Comparison of ENCODE assay signal across 1 cellular context in the genomic region with DNA sequence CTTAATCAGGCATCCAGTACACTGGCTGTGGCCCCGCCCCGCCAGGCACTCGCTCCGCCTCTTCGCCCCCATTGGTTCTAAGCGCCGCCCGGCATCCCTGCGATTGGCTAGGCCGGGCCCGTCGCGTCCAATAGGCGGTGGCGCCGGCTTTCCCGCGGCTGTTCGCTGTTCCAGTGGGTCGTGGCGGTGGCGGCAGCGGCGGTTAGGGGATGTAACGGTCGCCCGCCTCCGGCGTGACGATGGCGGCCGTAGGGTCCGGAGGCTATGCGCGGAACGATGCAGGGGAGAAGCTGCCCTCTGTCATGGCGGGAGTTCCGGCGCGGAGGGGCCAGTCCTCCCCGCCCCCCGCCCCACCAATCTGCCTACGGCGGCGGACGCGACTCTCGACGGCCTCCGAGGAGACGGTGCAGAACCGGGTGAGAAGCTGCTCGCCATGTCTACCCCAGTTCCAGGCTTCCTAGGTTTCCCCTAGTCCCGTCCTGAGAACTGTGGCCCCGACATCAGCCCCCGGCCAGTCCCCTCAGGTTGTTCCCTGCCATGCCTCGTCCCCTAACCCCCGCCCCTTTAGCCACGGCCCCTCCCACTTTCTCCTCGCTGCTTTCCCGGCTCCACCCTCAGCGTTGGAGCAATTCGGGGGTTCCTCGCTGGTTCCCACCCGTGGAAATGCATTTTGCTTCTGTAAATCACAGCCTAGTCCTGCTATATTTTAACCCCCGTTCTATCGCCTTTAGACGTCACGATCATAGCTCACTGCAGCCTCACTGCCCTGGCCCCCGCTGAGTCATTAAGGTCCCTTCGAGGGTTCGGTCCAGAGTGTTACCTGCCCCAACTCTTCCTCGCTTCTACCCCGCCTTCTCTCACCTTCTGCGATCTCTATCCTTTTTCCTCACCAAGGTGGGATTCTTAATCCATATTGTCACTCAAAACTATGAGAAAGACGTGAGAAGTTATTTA.
TF ChIP-seq lines count a peak whose summit lies in the region.

A gene (plus strand): TSS at position 165 of the 954 bp plus-strand sequence. CDS start 75 bp downstream, at position 240.

TF ChIP-seq in K562, 482 proteins besides CTCF, POLR2A, EP300 and RAD21 (continued from another document and continues in another):
- TF ChIP-seq HDAC3 (IDR thresholded peaks at IDR 0.05; ENCODE audit: borderline replicate concordance, partially characterized antibody) (no peak), ZNF217 (CRISPR knock-in tag; IDR thresholded peaks at IDR 0.05) (no peak), FOXJ2 (tag; IDR thresholded peaks at IDR 0.05) (no peak; the same call in 1 of the 2 replicates), ZNF668 (CRISPR knock-in tag; IDR thresholded peaks at IDR 0.05) (no peak), MAFF (IDR thresholded peaks at IDR 0.05; ENCODE audit: low read length) (no peak; the same call in 1 of the 2 replicates), ZBTB7A (IDR thresholded peaks at IDR 0.05; ENCODE audit: borderline replicate concordance, control insufficient read depth, low read depth, low read length) (no peak; the same call in 1 of the 2 replicates), ZNF79 (CRISPR knock-in tag; IDR thresholded peaks at IDR 0.05; ENCODE audit: low read depth) (no peak), MIER1 (IDR thresholded peaks at IDR 0.05; ENCODE audit: low read depth) (no peak), POLR3A (IDR thresholded peaks at IDR 0.05; ENCODE audit: borderline replicate concordance, extremely low read depth, insufficient read depth, insufficient read length) (no peak), KLF6 (CRISPR knock-in tag; IDR thresholded peaks at IDR 0.05; ENCODE audit: borderline replicate concordance) (no peak), ZNF830 (CRISPR knock-in tag; IDR thresholded peaks at IDR 0.05) (no peak), YBX1 (IDR thresholded peaks at IDR 0.05) (no peak), FOSL1 (tag; conservative IDR thresholded peaks at IDR 0.05) (no peak), ZNF431 (CRISPR knock-in tag; IDR thresholded peaks at IDR 0.05) (no peak), TEAD2 (tag; IDR thresholded peaks at IDR 0.05) (no peak), ZNF263 (CRISPR knock-in tag; IDR thresholded peaks at IDR 0.05; ENCODE audit: borderline replicate concordance) (no peak), TRIM28 (IDR thresholded peaks at IDR 0.05) (no peak), SP1 (CRISPR knock-in tag; IDR thresholded peaks at IDR 0.05) (no peak; the same call in 1 of the 2 replicates), ZNF586 (CRISPR knock-in tag; conservative IDR thresholded peaks at IDR 0.05) (no peak), SMARCA5 (IDR thresholded peaks at IDR 0.05) (no peak), POU5F1 (IDR thresholded peaks at IDR 0.05; ENCODE audit: borderline replicate concordance, low read depth, low read length, partially characterized antibody) (no peak), KLF16 (IDR thresholded peaks at IDR 0.05) (no peak), NRF1 (conservative IDR thresholded peaks at IDR 0.05 in 1 of 2, IDR thresholded peaks at IDR 0.05 in 1 of 2) (no peak), MCM7 (IDR thresholded peaks at IDR 0.05) (no peak), XRCC3 (IDR thresholded peaks at IDR 0.05) (no peak), SIN3A (IDR thresholded peaks at IDR 0.05; ENCODE audit: borderline replicate concordance in 2 of 2, control insufficient read depth in 1 of 2, low read depth in 2 of 2, low read length in 2 of 2) (no peak; a peak in 1 of 4 replicates), SIN3B (IDR thresholded peaks at IDR 0.05; ENCODE audit: low read depth) (peak; percentile 71), WHSC1 (IDR thresholded peaks at IDR 0.05; ENCODE audit: low read length) (no peak), COPS2 (conservative IDR thresholded peaks at IDR 0.05) (no peak), ZNF75A (CRISPR knock-in tag; IDR thresholded peaks at IDR 0.05) (no peak), ZNF282 (CRISPR knock-in tag; IDR thresholded peaks at IDR 0.05) (no peak), LARP7 (IDR thresholded peaks at IDR 0.05) (no peak), HDGF (IDR thresholded peaks at IDR 0.05) (no peak), ZNF57 (CRISPR knock-in tag; IDR thresholded peaks at IDR 0.05) (no peak), ZNF780A (CRISPR knock-in tag; IDR thresholded peaks at IDR 0.05) (no peak), KAT8 (IDR thresholded peaks at IDR 0.05; ENCODE audit: low read depth) (no peak), POLR2G (IDR thresholded peaks at IDR 0.05; ENCODE audit: low read depth, low read length) (peak; percentile 94)
- TF ChIP-seq, protein P1, sequence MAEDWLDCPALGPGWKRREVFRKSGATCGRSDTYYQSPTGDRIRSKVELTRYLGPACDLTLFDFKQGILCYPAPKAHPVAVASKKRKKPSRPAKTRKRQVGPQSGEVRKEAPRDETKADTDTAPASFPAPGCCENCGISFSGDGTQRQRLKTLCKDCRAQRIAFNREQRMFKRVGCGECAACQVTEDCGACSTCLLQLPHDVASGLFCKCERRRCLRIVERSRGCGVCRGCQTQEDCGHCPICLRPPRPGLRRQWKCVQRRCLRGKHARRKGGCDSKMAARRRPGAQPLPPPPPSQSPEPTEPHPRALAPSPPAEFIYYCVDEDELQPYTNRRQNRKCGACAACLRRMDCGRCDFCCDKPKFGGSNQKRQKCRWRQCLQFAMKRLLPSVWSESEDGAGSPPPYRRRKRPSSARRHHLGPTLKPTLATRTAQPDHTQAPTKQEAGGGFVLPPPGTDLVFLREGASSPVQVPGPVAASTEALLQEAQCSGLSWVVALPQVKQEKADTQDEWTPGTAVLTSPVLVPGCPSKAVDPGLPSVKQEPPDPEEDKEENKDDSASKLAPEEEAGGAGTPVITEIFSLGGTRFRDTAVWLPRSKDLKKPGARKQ (CRISPR knock-in tag; IDR thresholded peaks at IDR 0.05), result no peak
- TF ChIP-seq, protein P2, sequence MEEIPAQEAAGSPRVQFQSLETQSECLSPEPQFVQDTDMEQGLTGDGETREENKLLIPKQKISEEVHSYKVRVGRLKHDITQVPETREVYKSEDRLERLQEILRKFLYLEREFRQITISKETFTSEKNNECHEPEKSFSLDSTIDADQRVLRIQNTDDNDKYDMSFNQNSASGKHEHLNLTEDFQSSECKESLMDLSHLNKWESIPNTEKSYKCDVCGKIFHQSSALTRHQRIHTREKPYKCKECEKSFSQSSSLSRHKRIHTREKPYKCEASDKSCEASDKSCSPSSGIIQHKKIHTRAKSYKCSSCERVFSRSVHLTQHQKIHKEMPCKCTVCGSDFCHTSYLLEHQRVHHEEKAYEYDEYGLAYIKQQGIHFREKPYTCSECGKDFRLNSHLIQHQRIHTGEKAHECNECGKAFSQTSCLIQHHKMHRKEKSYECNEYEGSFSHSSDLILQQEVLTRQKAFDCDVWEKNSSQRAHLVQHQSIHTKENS (CRISPR knock-in tag; IDR thresholded peaks at IDR 0.05), result no peak
- TF ChIP-seq, protein P3, sequence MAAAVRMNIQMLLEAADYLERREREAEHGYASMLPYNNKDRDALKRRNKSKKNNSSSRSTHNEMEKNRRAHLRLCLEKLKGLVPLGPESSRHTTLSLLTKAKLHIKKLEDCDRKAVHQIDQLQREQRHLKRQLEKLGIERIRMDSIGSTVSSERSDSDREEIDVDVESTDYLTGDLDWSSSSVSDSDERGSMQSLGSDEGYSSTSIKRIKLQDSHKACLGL (CRISPR knock-in tag; IDR thresholded peaks at IDR 0.05; ENCODE audit: borderline replicate concordance, poor library complexity, severe bottlenecking), result no peak
- TF ChIP-seq, protein P4, sequence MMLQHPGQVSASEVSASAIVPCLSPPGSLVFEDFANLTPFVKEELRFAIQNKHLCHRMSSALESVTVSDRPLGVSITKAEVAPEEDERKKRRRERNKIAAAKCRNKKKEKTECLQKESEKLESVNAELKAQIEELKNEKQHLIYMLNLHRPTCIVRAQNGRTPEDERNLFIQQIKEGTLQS (IDR thresholded peaks at IDR 0.05), result no peak
- TF ChIP-seq, protein P4 (CRISPR knock-in tag; conservative IDR thresholded peaks at IDR 0.05), result no peak; the same call in 1 of the 2 replicates
- TF ChIP-seq, protein P5, sequence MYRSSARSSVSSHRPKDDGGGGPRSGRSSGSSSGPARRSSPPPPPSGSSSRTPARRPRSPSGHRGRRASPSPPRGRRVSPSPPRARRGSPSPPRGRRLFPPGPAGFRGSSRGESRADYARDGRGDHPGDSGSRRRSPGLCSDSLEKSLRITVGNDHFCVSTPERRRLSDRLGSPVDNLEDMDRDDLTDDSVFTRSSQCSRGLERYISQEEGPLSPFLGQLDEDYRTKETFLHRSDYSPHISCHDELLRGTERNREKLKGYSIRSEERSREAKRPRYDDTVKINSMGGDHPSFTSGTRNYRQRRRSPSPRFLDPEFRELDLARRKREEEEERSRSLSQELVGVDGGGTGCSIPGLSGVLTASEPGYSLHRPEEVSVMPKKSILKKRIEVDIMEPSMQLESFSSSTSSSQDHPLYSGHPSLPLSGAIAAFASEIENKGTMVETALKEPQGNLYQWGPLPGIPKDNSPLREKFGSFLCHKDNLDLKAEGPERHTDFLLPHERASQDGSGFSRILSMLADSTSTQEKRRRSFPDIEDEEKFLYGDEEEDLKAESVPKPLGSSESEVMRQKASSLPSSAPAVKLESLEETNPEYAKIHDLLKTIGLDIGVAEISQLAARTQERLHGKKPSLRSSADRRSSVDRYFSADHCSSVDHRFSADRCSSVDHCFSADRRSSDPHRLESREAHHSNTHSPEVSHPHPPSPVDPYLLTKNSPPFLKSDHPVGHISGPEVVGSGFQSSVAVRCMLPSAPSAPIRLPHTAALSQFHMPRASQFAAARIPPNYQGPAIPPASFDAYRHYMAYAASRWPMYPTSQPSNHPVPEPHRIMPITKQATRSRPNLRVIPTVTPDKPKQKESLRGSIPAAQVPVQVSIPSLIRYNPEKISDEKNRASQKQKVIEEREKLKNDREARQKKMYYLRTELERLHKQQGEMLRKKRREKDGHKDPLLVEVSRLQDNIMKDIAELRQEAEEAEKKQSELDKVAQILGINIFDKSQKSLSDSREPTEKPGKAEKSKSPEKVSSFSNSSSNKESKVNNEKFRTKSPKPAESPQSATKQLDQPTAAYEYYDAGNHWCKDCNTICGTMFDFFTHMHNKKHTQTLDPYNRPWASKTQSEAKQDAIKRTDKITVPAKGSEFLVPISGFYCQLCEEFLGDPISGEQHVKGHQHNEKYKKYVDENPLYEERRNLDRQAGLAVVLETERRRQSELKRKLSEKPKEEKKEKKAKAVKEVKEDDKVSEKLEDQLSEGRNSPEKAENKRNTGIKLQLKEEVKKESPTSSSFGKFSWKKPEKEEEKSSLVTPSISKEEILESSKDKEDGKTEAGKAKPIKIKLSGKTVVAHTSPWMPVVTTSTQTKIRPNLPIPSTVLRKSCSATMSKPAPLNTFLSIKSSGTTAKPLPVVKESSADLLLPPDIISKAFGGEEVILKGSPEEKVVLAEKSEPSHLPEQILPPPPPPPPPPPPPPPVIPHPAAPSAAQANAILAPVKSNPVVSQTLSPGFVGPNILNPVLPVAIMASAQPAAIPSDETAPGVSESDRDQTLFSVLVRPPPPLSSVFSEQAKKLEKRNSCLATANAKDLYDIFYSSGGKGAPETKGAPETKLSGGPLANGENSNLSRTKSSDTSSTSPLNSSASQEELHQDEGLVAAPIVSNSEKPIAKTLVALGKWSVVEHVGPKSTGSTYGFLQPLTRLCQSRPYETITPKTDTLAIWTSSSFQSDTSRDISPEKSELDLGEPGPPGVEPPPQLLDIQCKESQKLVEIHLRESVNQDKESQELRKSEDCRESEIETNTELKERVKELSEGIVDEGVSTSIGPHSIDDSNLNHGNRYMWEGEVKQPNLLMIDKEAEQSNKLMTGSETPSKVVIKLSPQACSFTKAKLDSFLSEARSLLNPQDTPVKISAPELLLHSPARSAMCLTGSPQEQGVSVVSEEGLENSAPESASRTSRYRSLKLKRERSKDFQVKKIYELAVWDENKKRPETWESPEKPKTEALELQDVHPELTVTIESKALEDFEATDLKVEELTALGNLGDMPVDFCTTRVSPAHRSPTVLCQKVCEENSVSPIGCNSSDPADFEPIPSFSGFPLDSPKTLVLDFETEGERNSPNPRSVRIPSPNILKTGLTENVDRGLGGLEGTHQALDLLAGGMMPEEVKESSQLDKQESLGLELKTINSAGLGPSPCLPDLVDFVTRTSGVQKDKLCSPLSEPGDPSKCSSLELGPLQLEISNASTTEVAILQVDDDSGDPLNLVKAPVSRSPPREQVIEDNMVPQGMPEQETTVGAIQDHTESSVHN (IDR thresholded peaks at IDR 0.05; ENCODE audit: borderline replicate concordance in 1 of 2, low read depth in 1 of 2), result no peak
- TF ChIP-seq, protein P6, sequence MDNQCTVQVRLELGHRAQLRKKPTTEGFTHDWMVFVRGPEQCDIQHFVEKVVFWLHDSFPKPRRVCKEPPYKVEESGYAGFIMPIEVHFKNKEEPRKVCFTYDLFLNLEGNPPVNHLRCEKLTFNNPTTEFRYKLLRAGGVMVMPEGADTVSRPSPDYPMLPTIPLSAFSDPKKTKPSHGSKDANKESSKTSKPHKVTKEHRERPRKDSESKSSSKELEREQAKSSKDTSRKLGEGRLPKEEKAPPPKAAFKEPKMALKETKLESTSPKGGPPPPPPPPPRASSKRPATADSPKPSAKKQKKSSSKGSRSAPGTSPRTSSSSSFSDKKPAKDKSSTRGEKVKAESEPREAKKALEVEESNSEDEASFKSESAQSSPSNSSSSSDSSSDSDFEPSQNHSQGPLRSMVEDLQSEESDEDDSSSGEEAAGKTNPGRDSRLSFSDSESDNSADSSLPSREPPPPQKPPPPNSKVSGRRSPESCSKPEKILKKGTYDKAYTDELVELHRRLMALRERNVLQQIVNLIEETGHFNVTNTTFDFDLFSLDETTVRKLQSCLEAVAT (IDR thresholded peaks at IDR 0.05), result no peak
- TF ChIP-seq, protein P7, sequence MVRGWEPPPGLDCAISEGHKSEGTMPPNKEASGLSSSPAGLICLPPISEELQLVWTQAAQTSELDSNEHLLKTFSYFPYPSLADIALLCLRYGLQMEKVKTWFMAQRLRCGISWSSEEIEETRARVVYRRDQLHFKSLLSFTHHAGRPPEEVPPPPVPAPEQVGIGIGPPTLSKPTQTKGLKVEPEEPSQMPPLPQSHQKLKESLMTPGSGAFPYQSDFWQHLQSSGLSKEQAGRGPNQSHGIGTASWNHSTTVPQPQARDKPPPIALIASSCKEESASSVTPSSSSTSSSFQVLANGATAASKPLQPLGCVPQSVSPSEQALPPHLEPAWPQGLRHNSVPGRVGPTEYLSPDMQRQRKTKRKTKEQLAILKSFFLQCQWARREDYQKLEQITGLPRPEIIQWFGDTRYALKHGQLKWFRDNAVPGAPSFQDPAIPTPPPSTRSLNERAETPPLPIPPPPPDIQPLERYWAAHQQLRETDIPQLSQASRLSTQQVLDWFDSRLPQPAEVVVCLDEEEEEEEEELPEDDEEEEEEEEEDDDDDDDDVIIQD (CRISPR knock-in tag; IDR thresholded peaks at IDR 0.05), result no peak
- TF ChIP-seq, protein P8, sequence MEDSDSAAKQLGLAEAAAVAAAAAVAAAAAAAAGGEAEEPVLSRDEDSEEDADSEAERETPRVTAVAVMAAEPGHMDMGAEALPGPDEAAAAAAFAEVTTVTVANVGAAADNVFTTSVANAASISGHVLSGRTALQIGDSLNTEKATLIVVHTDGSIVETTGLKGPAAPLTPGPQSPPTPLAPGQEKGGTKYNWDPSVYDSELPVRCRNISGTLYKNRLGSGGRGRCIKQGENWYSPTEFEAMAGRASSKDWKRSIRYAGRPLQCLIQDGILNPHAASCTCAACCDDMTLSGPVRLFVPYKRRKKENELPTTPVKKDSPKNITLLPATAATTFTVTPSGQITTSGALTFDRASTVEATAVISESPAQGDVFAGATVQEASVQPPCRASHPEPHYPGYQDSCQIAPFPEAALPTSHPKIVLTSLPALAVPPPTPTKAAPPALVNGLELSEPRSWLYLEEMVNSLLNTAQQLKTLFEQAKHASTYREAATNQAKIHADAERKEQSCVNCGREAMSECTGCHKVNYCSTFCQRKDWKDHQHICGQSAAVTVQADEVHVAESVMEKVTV (CRISPR knock-in tag; IDR thresholded peaks at IDR 0.05), result no peak
